Comparison of ENCODE assay signal across 26 cellular contexts in genomic region chr4:47617607-47618006, GRCh38.
DNase-seq lines count a peak whose midpoint lies in the region; ATAC-seq and TF ChIP-seq lines count a peak whose summit lies in the region.
"Had no signal": no experiment of that assay in that cellular context is flagged by ENCODE, and none has a peak within 500 bp of the region (broad histone marks: within the 10 kb centered on the region; RNA-seq: fewer than 3 reads in every experiment).

No MANE protein-coding gene starts in this region.

- TF ChIP-seq POLR2A in erythroblast (IDR thresholded peaks at IDR 0.05; ENCODE audit: low read length), result no peak

- no peak for TF ChIP-seq CTCF in GM10266 (IDR thresholded peaks at IDR 0.05; ENCODE audit: control insufficient read depth, insufficient read depth, low read depth, missing control alignments)

- intact Hi-C loops in Right ventricle myocardium superior (cut with DNase I), result no loop called here

- peak; percentile 11 for DNase-seq in GM10266 (ENCODE audit: extremely low spot score)
- DNase-seq in erythroblast (lab: John Stamatoyannopoulos, UW), result no peak
- no peak for DNase-seq in cerebellum (ENCODE audit: low spot score)
- no peak for DNase-seq in NAMALWA (ENCODE audit: low spot score)
- DNase-seq in Right ventricle myocardium superior, result no peak
- DNase-seq: 8988T; activated CD4-positive, CD25-positive, alpha-beta regulatory T cell treated with anti-CD3 and anti-CD28 coated beads, Interleukin-2, amount 50 U/mL, for 72 hours; activated gamma-delta T cell; amygdala; DMS 273 treated with DMSO at 0.1 percent for 48 hours; effector memory CD4-positive, alpha-beta T cell; islet precursor cell; Karpas-422; mammary epithelial cell; natural killer cell; NCI-H1417 treated with DMSO at 0.1 percent for 48 hours; posterior cingulate gyrus; SHP77; small intestine; stimulated activated naive CD4-positive, alpha-beta T cell; T-helper 2 cell; upper lobe of left lung had no signal

- peak; percentile 52 for ATAC-seq in GM19023 (IDR thresholded peaks at IDR 0.05; ENCODE audit: unreplicated experiment)
- peak; percentile 59 for ATAC-seq in GM21717 (IDR thresholded peaks at IDR 0.05; ENCODE audit: unreplicated experiment)
- peak; percentile 81 for ATAC-seq in HG03342 (IDR thresholded peaks at IDR 0.05; ENCODE audit: unreplicated experiment)
- ATAC-seq in Right ventricle myocardium superior (ENCODE audit: poor library complexity), result no peak
- ATAC-seq: GM23338, natural killer cell had no signal
